9 cellular contexts compared by ENCODE assay signal in the genomic region with DNA sequence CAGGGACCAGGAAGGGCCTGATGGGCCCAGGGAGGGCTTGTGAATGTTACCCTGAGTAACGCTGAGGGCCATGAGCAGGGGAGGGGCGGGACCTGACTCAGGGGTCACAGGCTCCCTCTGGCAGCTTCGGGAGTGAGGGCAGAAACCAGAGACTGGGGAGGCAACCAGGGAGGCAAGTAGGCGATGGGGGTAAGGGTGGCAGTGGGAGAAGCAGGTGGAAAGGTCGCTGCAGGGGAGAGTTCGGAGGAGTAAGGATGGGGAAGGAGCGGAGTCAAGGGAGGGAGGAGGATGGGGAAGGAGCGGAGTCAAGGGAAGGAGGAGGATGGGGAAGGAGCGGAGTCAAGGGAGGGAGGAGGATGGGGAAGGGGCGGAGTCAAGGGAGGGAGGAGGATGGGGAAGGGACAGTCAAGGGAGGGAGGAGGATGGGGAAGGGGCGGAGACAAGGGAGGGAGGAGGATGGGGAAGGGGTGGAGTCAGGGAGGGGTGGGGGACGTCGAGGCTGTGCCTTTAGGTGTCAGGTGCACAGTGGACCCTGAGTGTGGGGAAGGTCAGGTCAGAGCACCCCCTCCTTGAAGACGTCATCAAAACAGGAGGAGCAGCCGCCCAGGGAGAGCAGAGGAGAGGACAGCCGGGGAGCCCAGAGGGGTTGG. TPM values are rescaled to one million over a fixed set of nuclear protein-coding genes. Genes with fewer than 3 reads are reported as not detected.
DNase-seq lines count a peak whose midpoint lies in the region; ATAC-seq and TF ChIP-seq lines count a peak whose summit lies in the region.
"Had no signal": no experiment of that assay in that cellular context is flagged by ENCODE, and none has a peak within 500 bp of the region (broad histone marks: within the 10 kb centered on the region; RNA-seq: fewer than 3 reads in every experiment).

No MANE protein-coding gene starts in this region.

- no peaks in the 10 kb centered on the region for H3K36me3 ChIP-seq in SJCRH30

- H3K27ac ChIP-seq in SJCRH30: no peak overlapping the region
- H3K27ac ChIP-seq: body of pancreas had no signal

- no peaks in the 10 kb centered on the region for H3K4me1 ChIP-seq in SJCRH30

- ATAC-seq in omental fat pad (ENCODE audit: low FRiP score): peak; percentile 39
- ATAC-seq in GM19395 (IDR thresholded peaks at IDR 0.05; ENCODE audit: unreplicated experiment): no peak
- ATAC-seq: body of pancreas had no signal

- peak; percentile 23 for DNase-seq in GM03348 (ENCODE audit: low spot score)
- peak; percentile 30 to 48 for DNase-seq in SJCRH30
- DNase-seq in fibroblast of the aortic adventitia (ENCODE audit: low read depth): peak; percentile 28
- DNase-seq in omental fat pad (ENCODE audit: low spot score): no peak
- DNase-seq in activated T-cell treated with anti-CD3 and anti-CD28 coated beads for 4 hours: no peak
- no peak for DNase-seq in activated CD4-positive, CD25-positive, alpha-beta regulatory T cell treated with anti-CD3 and anti-CD28 coated beads, Interleukin-2, amount 50 U/mL, for 72 hours
- no peak for DNase-seq in activated naive CD4-positive, alpha-beta T cell treated with Interleukin-2 at 50 U/mL for 16 hours

- no peak overlapping the region for H3K4me3 ChIP-seq in SJCRH30
- H3K4me3 ChIP-seq in fibroblast of the aortic adventitia (ENCODE audit: low read depth, low read length): no peak overlapping the region
- H3K4me3 ChIP-seq: body of pancreas had no signal

- H3K27me3 ChIP-seq in SJCRH30: no peaks in the 10 kb centered on the region
- H3K27me3 ChIP-seq: body of pancreas had no signal

- no peak for TF ChIP-seq CTCF in fibroblast of the aortic adventitia (IDR thresholded peaks at IDR 0.05; ENCODE audit: insufficient read depth, low read length)
- no peak for TF ChIP-seq CTCF in omental fat pad (IDR thresholded peaks at IDR 0.05)

- H3K9me3 ChIP-seq in SJCRH30 (replicated peaks): no peaks in the 10 kb centered on the region
- H3K9me3 ChIP-seq: body of pancreas had no signal

RNA-seq across cellular contexts. Expression of a gene that starts 15.5 kb away (rescaled TPM):
- total RNA-seq in SJCRH30 (2014; rRNA removed; shearing (Covaris generic)): not detected in 2 replicates
- not detected in 2 replicates for total RNA-seq in fibroblast of the aortic adventitia (ENCODE audit: low replicate concordance)
- under 1 TPM in 2 of 4 donors, not detected in 2; 0.19 to 0.32 TPM for total RNA-seq in omental fat pad

RNA-seq across cellular contexts. Expression of a gene that starts 28.1 kb away (rescaled TPM):
- 2.8 and 3.0 TPM in 2 replicates for total RNA-seq in SJCRH30 (2014; rRNA removed; shearing (Covaris generic))
- total RNA-seq in fibroblast of the aortic adventitia (ENCODE audit: low replicate concordance) (0.36 TPM in 1 of 2 replicates, not detected in the other), omental fat pad (1 to 10 TPM; 3.1 to 7.4 (median 4.9) TPM)

RNA-seq across cellular contexts. Expression of a gene that starts 41.9 kb away (rescaled TPM):
- total RNA-seq in SJCRH30 (2014; rRNA removed; shearing (Covaris generic)): not detected in 2 replicates
- total RNA-seq in fibroblast of the aortic adventitia (ENCODE audit: low replicate concordance) (not detected in 2 replicates), omental fat pad (1 to 10 TPM in 1 of 4 donors, not detected in 3; 2.7 TPM)
- total RNA-seq: body of pancreas had no signal

Comparison
In these comparisons a context has a peak if more than half of its experiments do, and no peak if none do; other contexts are left out.
1. DNase-seq: peak in GM03348 (single experiment), SJCRH30 (2 of 2) and fibroblast of the aortic adventitia (single experiment); none in omental fat pad (single experiment), activated T-cell treated with anti-CD3 and anti-CD28 coated beads for 4 hours (single experiment), activated CD4-positive, CD25-positive, alpha-beta regulatory T cell treated with anti-CD3 and anti-CD28 coated beads, Interleukin-2, amount 50 U/mL, for 72 hours (single experiment) and activated naive CD4-positive, alpha-beta T cell treated with Interleukin-2 at 50 U/mL for 16 hours (single experiment).